Comparison of ENCODE assay signal across 8 cellular contexts in the genomic region with DNA sequence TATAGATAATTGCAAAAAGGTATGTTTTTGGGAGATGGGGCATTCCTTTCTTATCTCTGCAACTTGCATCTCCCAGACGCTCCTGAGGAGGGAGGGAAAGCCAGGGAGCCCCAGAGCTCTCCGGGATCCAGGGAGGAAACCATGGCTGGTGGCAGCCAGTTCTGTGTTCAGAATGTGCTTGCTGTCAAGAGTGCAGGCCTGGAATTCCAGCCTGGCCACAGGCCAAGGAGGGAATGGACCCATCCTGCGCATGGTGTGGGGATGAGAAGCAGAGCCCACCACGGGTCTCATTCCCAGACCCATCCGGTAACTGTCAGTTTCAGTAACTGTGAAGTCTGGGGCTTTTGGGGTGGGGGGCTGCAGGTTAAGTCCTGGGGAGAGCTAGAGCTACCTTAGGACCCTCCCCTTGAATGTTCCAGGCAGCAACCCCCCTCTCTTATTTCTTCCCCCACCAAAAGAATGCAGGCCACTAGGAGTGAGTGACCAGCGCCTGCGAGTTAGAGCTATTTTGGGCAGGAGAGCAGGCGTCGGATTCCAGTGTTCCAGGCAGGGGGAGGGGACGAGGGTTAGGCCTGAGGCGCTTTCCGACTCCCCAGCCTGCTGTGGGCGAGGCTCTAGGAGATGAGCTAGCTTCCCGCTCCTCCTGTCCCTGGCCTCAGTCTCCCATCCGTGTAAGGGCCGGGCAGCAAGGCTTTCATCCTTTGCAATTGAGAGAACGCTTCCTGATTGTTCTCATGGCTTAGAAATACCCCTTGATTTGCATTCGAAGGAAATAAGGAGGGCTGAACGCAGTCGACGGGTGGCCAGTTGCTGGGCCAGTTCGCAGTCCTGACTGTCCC. TPM values are rescaled to one million over a fixed set of nuclear protein-coding genes. Genes with fewer than 3 reads are reported as not detected.
DNase-seq lines count a peak whose midpoint lies in the region; ATAC-seq and TF ChIP-seq lines count a peak whose summit lies in the region.

No MANE protein-coding gene starts in this region.

- peak overlapping the region; percentile 95 for H3K27ac ChIP-seq in epithelial cell of prostate

- H3K36me3 Mint-ChIP-seq in HFFc6 (ENCODE audit: low read depth), result peaks cover 8% of the 10 kb centered on the region
- peaks cover 8% of the 10 kb centered on the region for H3K36me3 Mint-ChIP-seq in type B pancreatic cell

- peak overlapping the region; percentile 89 for H3K4me3 Mint-ChIP-seq in HFFc6
- peak overlapping the region; percentile 90 for H3K4me3 Mint-ChIP-seq in type B pancreatic cell

- in situ Hi-C loops in Caki2 (cut with HindIII; ENCODE audit: low pct_unique_long_range_greater_than_20kb, low sequenced_read_pairs), result no loop called here

- H3K27me3 Mint-ChIP-seq in HFFc6 (ENCODE audit: insufficient read depth) (no peaks in the 10 kb centered on the region; the same call in 1 of the 2 replicates), type B pancreatic cell (no peaks in the 10 kb centered on the region)

- no peak for ATAC-seq in GM19324 (IDR thresholded peaks at IDR 0.05; ENCODE audit: low FRiP score, unreplicated experiment)

- H3K27ac Mint-ChIP-seq in HFFc6 (peak overlapping the region; percentile 95), type B pancreatic cell (peak overlapping the region; percentile 100)

- DNase-seq in Caki2 (ENCODE audit: low read depth) (peak; percentile 12), HFFc6 (peak; percentile 83), SW480 (ENCODE audit: low spot score) (peak; percentile 74), epithelial cell of prostate (ENCODE audit: low read depth, low spot score) (no peak), middle frontal gyrus (ENCODE audit: extremely low spot score, low spot score) (peak; percentile 31), type B pancreatic cell (ENCODE audit: extremely low spot score, unreplicated experiment) (peak; percentile 75), GDM1 (lab: John Stamatoyannopoulos, UW) (no peak)

- TF ChIP-seq CTCF in HFFc6 (IDR thresholded peaks at IDR 0.05) (no peak; the same call in 1 of the 2 replicates), type B pancreatic cell (conservative IDR thresholded peaks at IDR 0.05) (no peak)

- H3K4me1 Mint-ChIP-seq in HFFc6 (ENCODE audit: low read depth) (peaks cover 27% of the 10 kb centered on the region), type B pancreatic cell (ENCODE audit: unreplicated experiment) (peaks cover 13% of the 10 kb centered on the region)

- H3K9me3 Mint-ChIP-seq in HFFc6, result no peaks in the 10 kb centered on the region
- no peaks in the 10 kb centered on the region for H3K9me3 Mint-ChIP-seq in type B pancreatic cell

RNA-seq across cellular contexts. Expression of gene DAG1, which starts 0.8 kb away (rescaled TPM):
- 34.4 and 55.2 TPM in 2 replicates for total RNA-seq in Caki2 (2014; rRNA removed; shearing (Covaris generic); ENCODE audit: low replicate concordance)
- total RNA-seq in HFFc6 (2021; fragmentation: NEBNext Ultra II Directional; extraction: Animal tissue kit (Norgen Biotek cat#: 25700)), result 100 to 1,000 TPM; 101 to 121 (median 106) TPM
- 84.3 and 126 TPM in 2 replicates for total RNA-seq in type B pancreatic cell (ENCODE audit: low replicate concordance)

RNA-seq across cellular contexts. Expression of gene NICN1, which starts 40.1 kb away (rescaled TPM):
- total RNA-seq in Caki2 (2014; rRNA removed; shearing (Covaris generic); ENCODE audit: low replicate concordance), result 6.0 and 6.9 TPM in 2 replicates
- total RNA-seq in HFFc6 (2021; fragmentation: NEBNext Ultra II Directional; extraction: Animal tissue kit (Norgen Biotek cat#: 25700)), result 10 to 100 TPM; 10.3 to 15.8 (median 13.2) TPM
- 16.2 and 27.1 TPM in 2 replicates for total RNA-seq in type B pancreatic cell (ENCODE audit: low replicate concordance)

RNA-seq across cellular contexts. Expression of gene AMT, which starts 47.0 kb away (rescaled TPM):
- total RNA-seq in Caki2 (2014; rRNA removed; shearing (Covaris generic); ENCODE audit: low replicate concordance), result not detected in 2 replicates
- 1 to 10 TPM in 5 of 6 experiments, under 1 TPM in 1; 0.78 to 3.2 (median 1.2) TPM for total RNA-seq in HFFc6 (2021; fragmentation: NEBNext Ultra II Directional; extraction: Animal tissue kit (Norgen Biotek cat#: 25700))
- total RNA-seq in type B pancreatic cell (ENCODE audit: low replicate concordance), result 12.5 and 21.6 TPM in 2 replicates

RNA-seq across cellular contexts. Expression of gene TCTA, which starts 57.0 kb away (rescaled TPM):
- total RNA-seq in Caki2 (2014; rRNA removed; shearing (Covaris generic); ENCODE audit: low replicate concordance), result 23.8 and 28.5 TPM in 2 replicates
- 10 to 100 TPM; 45.5 to 58.7 (median 49.9) TPM for total RNA-seq in HFFc6 (2021; fragmentation: NEBNext Ultra II Directional; extraction: Animal tissue kit (Norgen Biotek cat#: 25700))
- 25.0 and 31.4 TPM in 2 replicates for total RNA-seq in type B pancreatic cell (ENCODE audit: low replicate concordance)

RNA-seq across cellular contexts. Expression of gene RHOA, which starts 57.5 kb away (rescaled TPM):
- total RNA-seq in Caki2 (2014; rRNA removed; shearing (Covaris generic); ENCODE audit: low replicate concordance), result 417 and 435 TPM in 2 replicates
- total RNA-seq in HFFc6 (2021; fragmentation: NEBNext Ultra II Directional; extraction: Animal tissue kit (Norgen Biotek cat#: 25700)), result 100 to 1,000 TPM; 703 to 739 (median 716) TPM
- 300 and 325 TPM in 2 replicates for total RNA-seq in type B pancreatic cell (ENCODE audit: low replicate concordance)

Comparison
In these comparisons a context has a peak if more than half of its experiments do, and no peak if none do; other contexts are left out.
1. DNase-seq: peak in Caki2 (single experiment), HFFc6 (single experiment), SW480 (single experiment), middle frontal gyrus (single experiment) and type B pancreatic cell (single experiment); none in epithelial cell of prostate (single experiment) and GDM1 (single experiment).